8 cellular contexts compared by ENCODE assay signal in the genomic region with DNA sequence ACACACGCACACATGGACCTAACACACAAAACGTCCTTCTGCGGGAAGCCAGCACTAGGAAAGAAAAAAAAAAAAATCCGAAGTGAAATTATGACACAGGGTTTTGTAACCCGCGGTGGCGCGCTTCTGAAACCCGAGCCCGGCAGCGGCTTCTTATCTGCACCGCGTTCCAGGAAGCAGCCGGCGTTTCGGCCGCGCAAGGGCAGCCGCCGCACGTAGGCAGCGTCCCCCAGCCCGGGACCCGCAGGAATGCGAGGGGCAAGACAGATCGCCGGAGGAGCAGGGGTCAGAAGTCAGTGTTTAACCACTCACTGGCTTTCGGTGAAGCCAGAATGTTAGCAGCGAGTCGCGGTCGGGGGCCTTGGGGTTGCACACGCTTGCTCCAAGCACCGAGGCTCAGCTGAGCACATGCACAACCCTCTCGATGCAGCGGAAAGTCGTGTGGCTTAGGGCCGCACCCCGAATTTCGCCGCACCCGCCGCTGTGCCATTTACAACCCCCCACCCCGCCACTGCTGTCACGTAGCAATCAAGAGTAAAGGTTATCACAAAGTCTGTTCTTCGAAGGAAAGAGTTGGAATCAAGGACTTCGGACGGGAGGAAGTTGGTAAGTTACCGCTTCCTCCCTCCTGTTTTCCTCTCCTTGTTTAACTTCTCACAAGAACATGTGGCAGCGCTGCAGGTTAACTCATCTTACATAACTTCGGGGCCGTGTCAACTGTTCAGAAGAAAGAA.
A peak's percentile ranks its signal among the peaks of the same experiment; 100 is the strongest.
DNase-seq lines count a peak whose midpoint lies in the region; ATAC-seq and TF ChIP-seq lines count a peak whose summit lies in the region.

No MANE protein-coding gene starts in this region.

- peak; percentile 69 for DNase-seq in AG04449 (ENCODE audit: low read depth, low spot score)
- peak; percentile 71 for DNase-seq in PC-3
- DNase-seq in activated T-helper 1 cell treated with Interleukin-2 at 50 U/mL for 16 hours (ENCODE audit: low read depth) = peak; percentile 46
- peak; percentile 95 for DNase-seq in fibroblast of gingiva (ENCODE audit: low read depth)
- peak; percentile 48 to 90 (median 68) for DNase-seq in naive thymus-derived CD4-positive, alpha-beta T cell
- DNase-seq in stimulated activated effector memory CD8-positive, alpha-beta T cell treated with anti-CD3 and anti-CD28 coated beads, Interleukin-12 subunit alpha, Interleukin-12 subunit beta, amount 100 ng/mL, for 72 hours (ENCODE audit: low spot score in 2 of 2) = peak; percentile 85 to 96

- no peaks in the 10 kb centered on the region for H3K9me2 ChIP-seq in PC-3 (replicated peaks; ENCODE audit: low read length)

- peak overlapping the region; percentile 88 for H3K4me2 ChIP-seq in PC-3 (ENCODE audit: low read length)

- peaks cover 6 to 80% (median 34%) of the 10 kb centered on the region in 7 donors for H3K4me1 Mint-ChIP-seq in naive thymus-derived CD4-positive, alpha-beta T cell
- H3K4me1 Mint-ChIP-seq in stimulated activated effector memory CD8-positive, alpha-beta T cell treated with anti-CD3 and anti-CD28 coated beads, Interleukin-12 subunit alpha, Interleukin-12 subunit beta, amount 100 ng/mL, for 72 hours = peaks cover 79% of the 10 kb centered on the region

- H3K4me3 Mint-ChIP-seq in naive thymus-derived CD4-positive, alpha-beta T cell = peak overlapping the region; percentile 77 to 94 (median 90)
- peak overlapping the region; percentile 77 for H3K4me3 Mint-ChIP-seq in stimulated activated effector memory CD8-positive, alpha-beta T cell treated with anti-CD3 and anti-CD28 coated beads, Interleukin-12 subunit alpha, Interleukin-12 subunit beta, amount 100 ng/mL, for 72 hours

- intact Hi-C loops in PC-3 (cut with micrococcal nuclease) = loop anchor here (2.0 to 5.0 kb wide), 4 partner anchors 53 to 231 kb away; no protein-coding TSS in a partner anchor
- intact Hi-C loops in naive thymus-derived CD4-positive, alpha-beta T cell (cut with micrococcal nuclease) = loop anchor here (1.0 to 10.0 kb wide), 16 partner anchors 14 to 519 kb away; partner anchors contain the start of genes AUH (in 2 of the 2) and NFIL3 (in 1 of the 2)

- H3K9me3 ChIP-seq in PC-3 (ENCODE audit: low read length) = no peaks in the 10 kb centered on the region
- H3K9me3 ChIP-seq in naive thymus-derived CD4-positive, alpha-beta T cell (ENCODE audit: control insufficient read depth in 2 of 3, low read length in 3 of 3) = peaks cover 0 to under 1% (median 0%) of the 10 kb centered on the region in 3 experiments

- no TSS peak for BruUV-seq in PC-3 (replicated peaks; lab: Mats Ljungman, UMichigan)

- peaks cover 0 to 23% (median 0%) of the 10 kb centered on the region in 5 donors for H3K36me3 Mint-ChIP-seq in naive thymus-derived CD4-positive, alpha-beta T cell
- peaks cover 27% of the 10 kb centered on the region for H3K36me3 Mint-ChIP-seq in stimulated activated effector memory CD8-positive, alpha-beta T cell treated with anti-CD3 and anti-CD28 coated beads, Interleukin-12 subunit alpha, Interleukin-12 subunit beta, amount 100 ng/mL, for 72 hours

- no peaks in the 10 kb centered on the region for H3F3A ChIP-seq in PC-3 (ENCODE audit: low read length, unreplicated experiment)

- H3K27me3 ChIP-seq in PC-3 (ENCODE audit: low read length) = no peaks in the 10 kb centered on the region
- no peaks in the 10 kb centered on the region for H3K27me3 ChIP-seq in naive thymus-derived CD4-positive, alpha-beta T cell (ENCODE audit: control insufficient read depth in 2 of 2, insufficient read depth in 2 of 2, low read length in 2 of 2)

- H3K27ac Mint-ChIP-seq in naive thymus-derived CD4-positive, alpha-beta T cell = peak overlapping the region; percentile 76 to 99 (median 92)
- H3K27ac Mint-ChIP-seq in stimulated activated effector memory CD8-positive, alpha-beta T cell treated with anti-CD3 and anti-CD28 coated beads, Interleukin-12 subunit alpha, Interleukin-12 subunit beta, amount 100 ng/mL, for 72 hours = peak overlapping the region; percentile 100

- H3K27me3 Mint-ChIP-seq in naive thymus-derived CD4-positive, alpha-beta T cell = no peaks in the 10 kb centered on the region

- CTCF ChIA-PET in AG04449 (lab: Yijun Ruan, JAX) (interaction anchor here (0.8 kb wide), 1 partner anchor 9 kb away, joined by 3 read pairs; no protein-coding TSS in a partner anchor), PC-3 (lab: Charles Lee) (no interaction called here)
- CTCF ChIA-PET in naive thymus-derived CD4-positive, alpha-beta T cell (lab: Charles Lee) = interaction anchor here (0.8 kb wide), 1 partner anchor 232 kb away, joined by 4 read pairs; no protein-coding TSS in a partner anchor

- H4K20me1 ChIP-seq in PC-3 (ENCODE audit: low read length) = no peaks in the 10 kb centered on the region

- peak overlapping the region; percentile 56; the same call in 1 of the 2 replicates for H2AFZ ChIP-seq in PC-3 (ENCODE audit: low read length)

- peak overlapping the region; percentile 100 for H3K27ac ChIP-seq in PC-3 (ENCODE audit: low read length)
- peak overlapping the region; percentile 30 for H3K27ac ChIP-seq in naive thymus-derived CD4-positive, alpha-beta T cell (ENCODE audit: low read depth, low read length)

- TF ChIP-seq CTCF in AG04449 (IDR thresholded peaks at IDR 0.05; ENCODE audit: insufficient read depth, low read length, missing control alignments) = no peak
- TF ChIP-seq CTCF in PC-3 (conservative IDR thresholded peaks at IDR 0.05; ENCODE audit: low read depth, low read length) = no peak

- H3K9ac ChIP-seq in PC-3 (ENCODE audit: low read length) = peak overlapping the region; percentile 98

- H3K79me2 ChIP-seq in PC-3 (ENCODE audit: low read length) = no peaks in the 10 kb centered on the region

- peaks cover 0 to 11% (median 0%) of the 10 kb centered on the region in 11 donors for H3K9me3 Mint-ChIP-seq in naive thymus-derived CD4-positive, alpha-beta T cell
- no peaks in the 10 kb centered on the region for H3K9me3 Mint-ChIP-seq in stimulated activated effector memory CD8-positive, alpha-beta T cell treated with anti-CD3 and anti-CD28 coated beads, Interleukin-12 subunit alpha, Interleukin-12 subunit beta, amount 100 ng/mL, for 72 hours

- no peaks in the 10 kb centered on the region for H3K36me3 ChIP-seq in PC-3 (ENCODE audit: low read depth, low read length)
- no peaks in the 10 kb centered on the region for H3K36me3 ChIP-seq in naive thymus-derived CD4-positive, alpha-beta T cell (ENCODE audit: control insufficient read depth in 2 of 3, insufficient read depth in 3 of 3, low read length in 3 of 3)

- H3K4me3 ChIP-seq in AG04449 (ENCODE audit: low read depth, low read length) (peak overlapping the region; percentile 51), PC-3 (ENCODE audit: low read length) (peak overlapping the region; percentile 67)
- H3K4me3 ChIP-seq in naive thymus-derived CD4-positive, alpha-beta T cell (ENCODE audit: low read length) = peak overlapping the region; percentile 75

- peak; percentile 59 for ATAC-seq in GM18907 (IDR thresholded peaks at IDR 0.05; ENCODE audit: unreplicated experiment)
- peak; percentile 44 for ATAC-seq in HG03342 (IDR thresholded peaks at IDR 0.05; ENCODE audit: unreplicated experiment)
- ATAC-seq in PC-3 = peak; percentile 58
- peak; percentile 68 for ATAC-seq in naive thymus-derived CD4-positive, alpha-beta T cell
- ATAC-seq in stimulated activated effector memory CD8-positive, alpha-beta T cell treated with anti-CD3 and anti-CD28 coated beads, Interleukin-12 subunit alpha, Interleukin-12 subunit beta, amount 100 ng/mL, for 72 hours = peak; percentile 78

- H3K4me1 ChIP-seq in PC-3 (ENCODE audit: insufficient read depth, low read length) = peaks cover 49% of the 10 kb centered on the region
- peaks cover 20% of the 10 kb centered on the region in 2 donors for H3K4me1 ChIP-seq in naive thymus-derived CD4-positive, alpha-beta T cell (ENCODE audit: control insufficient read depth in 2 of 2, insufficient read depth in 2 of 2, low read length in 2 of 2)

- POLR2A ChIA-PET in AG04449 (lab: Yijun Ruan, JAX) (no interaction called here), PC-3 (lab: Charles Lee; ENCODE audit: unreplicated experiment) (interaction anchor here (0.6 kb wide), 1 partner anchor 12 kb away, joined by 3 read pairs; no protein-coding TSS in a partner anchor)
- POLR2A ChIA-PET in naive thymus-derived CD4-positive, alpha-beta T cell (lab: Charles Lee) = interaction anchor here (1.0 kb wide), 1 partner anchor 167 kb away, joined by 4 read pairs; no protein-coding TSS in a partner anchor

Comparison
In these comparisons a context has a peak if more than half of its experiments do, and no peak if none do; other contexts are left out.
1. Peak in every context shown above with its lines: DNase-seq, ATAC-seq, H3K4me3 ChIP-seq and H3K27ac ChIP-seq.